ENCODE assay signal across 1 cellular context in the genomic region with DNA sequence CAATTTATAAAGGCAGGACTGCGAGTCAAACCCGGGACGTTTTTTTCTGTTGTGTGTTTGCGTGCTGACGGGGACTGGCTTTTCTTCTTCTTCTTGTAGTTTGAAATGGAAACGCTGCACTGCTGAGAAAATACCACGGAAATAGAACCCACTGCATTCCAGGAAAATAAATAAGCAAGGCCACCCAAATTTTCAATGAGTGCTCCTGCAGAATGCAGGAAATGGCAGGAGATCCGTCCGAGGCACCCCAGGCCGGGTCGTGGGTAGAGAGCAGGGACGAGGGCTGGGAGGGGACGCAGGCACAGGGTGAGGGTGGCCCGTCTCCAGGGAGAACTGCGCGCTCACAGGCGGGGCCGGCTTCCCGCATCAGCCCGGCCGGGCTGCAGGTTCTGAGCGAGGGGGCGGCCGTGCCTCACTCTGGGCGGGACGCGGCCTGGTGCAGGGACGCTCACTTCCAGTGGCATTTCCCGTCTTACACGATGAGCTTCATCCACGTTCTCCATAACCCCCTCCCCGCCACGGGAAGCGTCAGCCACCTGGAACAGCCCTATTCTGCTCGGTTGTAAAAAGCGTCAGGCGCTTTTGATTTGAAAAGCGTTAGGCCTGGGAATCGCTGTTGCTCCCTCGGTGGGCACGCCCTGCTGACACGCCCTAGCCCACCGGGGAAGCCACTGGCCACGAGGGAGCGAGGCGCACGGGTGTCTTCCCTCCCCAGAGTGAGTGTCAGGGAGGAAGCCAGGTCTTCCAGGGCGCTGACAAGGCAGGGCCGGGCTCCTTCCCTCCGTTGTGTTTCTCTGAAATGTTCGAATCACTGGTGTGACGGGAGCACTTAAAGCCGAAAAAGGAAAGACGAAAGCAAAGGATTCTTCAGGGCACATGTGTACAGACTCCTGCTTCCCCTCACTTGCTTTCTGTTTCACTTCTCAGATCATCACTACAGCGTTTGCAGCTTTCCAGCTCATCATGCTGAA.
TF ChIP-seq lines count a peak whose summit lies in the region.

No MANE protein-coding gene starts in this region.

TF ChIP-seq in A549, 52 proteins besides CTCF, POLR2A, EP300 and RAD21:
- TF ChIP-seq, protein P1, sequence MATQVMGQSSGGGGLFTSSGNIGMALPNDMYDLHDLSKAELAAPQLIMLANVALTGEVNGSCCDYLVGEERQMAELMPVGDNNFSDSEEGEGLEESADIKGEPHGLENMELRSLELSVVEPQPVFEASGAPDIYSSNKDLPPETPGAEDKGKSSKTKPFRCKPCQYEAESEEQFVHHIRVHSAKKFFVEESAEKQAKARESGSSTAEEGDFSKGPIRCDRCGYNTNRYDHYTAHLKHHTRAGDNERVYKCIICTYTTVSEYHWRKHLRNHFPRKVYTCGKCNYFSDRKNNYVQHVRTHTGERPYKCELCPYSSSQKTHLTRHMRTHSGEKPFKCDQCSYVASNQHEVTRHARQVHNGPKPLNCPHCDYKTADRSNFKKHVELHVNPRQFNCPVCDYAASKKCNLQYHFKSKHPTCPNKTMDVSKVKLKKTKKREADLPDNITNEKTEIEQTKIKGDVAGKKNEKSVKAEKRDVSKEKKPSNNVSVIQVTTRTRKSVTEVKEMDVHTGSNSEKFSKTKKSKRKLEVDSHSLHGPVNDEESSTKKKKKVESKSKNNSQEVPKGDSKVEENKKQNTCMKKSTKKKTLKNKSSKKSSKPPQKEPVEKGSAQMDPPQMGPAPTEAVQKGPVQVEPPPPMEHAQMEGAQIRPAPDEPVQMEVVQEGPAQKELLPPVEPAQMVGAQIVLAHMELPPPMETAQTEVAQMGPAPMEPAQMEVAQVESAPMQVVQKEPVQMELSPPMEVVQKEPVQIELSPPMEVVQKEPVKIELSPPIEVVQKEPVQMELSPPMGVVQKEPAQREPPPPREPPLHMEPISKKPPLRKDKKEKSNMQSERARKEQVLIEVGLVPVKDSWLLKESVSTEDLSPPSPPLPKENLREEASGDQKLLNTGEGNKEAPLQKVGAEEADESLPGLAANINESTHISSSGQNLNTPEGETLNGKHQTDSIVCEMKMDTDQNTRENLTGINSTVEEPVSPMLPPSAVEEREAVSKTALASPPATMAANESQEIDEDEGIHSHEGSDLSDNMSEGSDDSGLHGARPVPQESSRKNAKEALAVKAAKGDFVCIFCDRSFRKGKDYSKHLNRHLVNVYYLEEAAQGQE (IDR thresholded peaks at IDR 0.05), result no peak
- TF ChIP-seq, protein P2, sequence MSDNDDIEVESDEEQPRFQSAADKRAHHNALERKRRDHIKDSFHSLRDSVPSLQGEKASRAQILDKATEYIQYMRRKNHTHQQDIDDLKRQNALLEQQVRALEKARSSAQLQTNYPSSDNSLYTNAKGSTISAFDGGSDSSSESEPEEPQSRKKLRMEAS (IDR thresholded peaks at IDR 0.05), result peak; percentile 27; the same call in 1 of the 2 replicates
TF ChIP-seq in A549: peak in this region for 1.
